Comparison of ENCODE assay signal across 8 cellular contexts in the genomic region with DNA sequence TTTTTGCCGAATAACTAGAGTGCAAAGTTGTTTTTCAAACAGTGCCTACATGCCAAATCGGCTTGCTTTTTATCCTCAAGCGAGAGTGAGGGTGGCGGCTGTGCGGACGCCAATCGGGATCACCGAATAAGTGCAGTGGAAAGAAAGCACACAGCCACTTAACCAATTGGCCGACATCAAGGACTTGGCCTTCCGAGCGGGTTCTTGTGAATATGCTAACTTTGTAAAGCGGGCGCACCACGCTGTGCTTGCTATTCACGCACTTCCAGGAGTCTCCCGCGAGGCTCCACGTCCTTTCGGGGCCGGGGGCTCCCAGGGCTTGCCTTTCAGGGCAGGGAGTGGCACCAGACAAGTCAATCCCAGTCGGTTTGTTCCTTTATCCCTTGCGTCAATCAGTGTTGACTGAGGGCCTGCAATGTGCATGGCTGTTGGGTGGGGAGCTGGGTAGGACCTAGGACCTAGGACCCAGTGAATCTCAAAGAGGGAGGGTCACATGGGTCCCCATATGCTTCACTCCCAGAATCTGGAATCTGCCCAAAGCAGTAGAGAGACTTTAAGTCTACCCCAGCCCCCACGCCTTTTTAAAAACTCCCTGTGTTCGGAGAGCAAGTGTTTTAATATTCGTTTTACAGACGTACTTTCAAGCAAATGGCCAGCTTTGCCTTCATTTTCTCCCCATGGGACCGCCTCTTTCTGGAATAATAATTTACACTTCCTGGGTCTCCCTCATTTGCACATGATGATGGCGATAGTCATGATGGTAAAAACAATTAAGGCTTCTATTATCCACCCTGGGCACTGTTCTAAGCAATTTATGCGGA. TPM values are rescaled to one million over a fixed set of nuclear protein-coding genes. Genes with fewer than 3 reads are reported as not detected.
A peak's percentile ranks its signal among the peaks of the same experiment; 100 is the strongest.
DNase-seq lines count a peak whose midpoint lies in the region; ATAC-seq and TF ChIP-seq lines count a peak whose summit lies in the region.

No MANE protein-coding gene starts in this region.

- ATAC-seq in upper lobe of right lung (peak; percentile 4), GM18870 (IDR thresholded peaks at IDR 0.05; ENCODE audit: unreplicated experiment) (no peak)

- no peak overlapping the region for H3K9ac ChIP-seq in BLaER1

- H3K4me1 ChIP-seq in BLaER1 (peaks cover 11% of the 10 kb centered on the region), upper lobe of right lung (peaks cover 18% of the 10 kb centered on the region)

- DNase-seq in Jurkat, Clone E6-1 (ENCODE audit: low read depth, low spot score): no peak
- DNase-seq in dorsolateral prefrontal cortex (peak in 3 of 10 donors; percentile 38 to 48 (median 39)), medulla oblongata (ENCODE audit: extremely low spot score) (peak; percentile 12), upper lobe of right lung (peak; percentile 70), Kasumi-1 (lab: John Stamatoyannopoulos, UW) (no peak), NCI-H2196 treated with DMSO at 0.1 percent for 48 hours (lab: John Stamatoyannopoulos, UW; ENCODE audit: unreplicated experiment) (no peak)

- intact Hi-C loops in dorsolateral prefrontal cortex (cut with DNase I) (loop anchor here in 1 of 2 donors (5.0 kb wide), 1 partner anchor 183 kb away; a partner anchor contains a TSS), upper lobe of right lung (cut with DNase I) (no loop called here)

- peak overlapping the region; percentile 99 for H3K4me2 ChIP-seq in BLaER1

- H3K27me3 ChIP-seq in BLaER1 (peaks cover 44% of the 10 kb centered on the region), dorsolateral prefrontal cortex (no peaks in the 10 kb centered on the region), upper lobe of right lung (no peaks in the 10 kb centered on the region)

- no peak overlapping the region for H3K27ac ChIP-seq in BLaER1
- peak overlapping the region in 57 of 59 donors; percentile 58 to 95 (median 86) for H3K27ac ChIP-seq in dorsolateral prefrontal cortex
- peak overlapping the region; percentile 89 for H3K27ac ChIP-seq in upper lobe of right lung

- H3K9me3 ChIP-seq in BLaER1: no peaks in the 10 kb centered on the region
- H3K9me3 ChIP-seq in upper lobe of right lung: no peaks in the 10 kb centered on the region

- H4K20me1 ChIP-seq in BLaER1: peaks cover 7% of the 10 kb centered on the region; the same call in 1 of the 2 replicates

- H3K4me3 ChIP-seq in BLaER1: peak overlapping the region; percentile 85
- H3K4me3 ChIP-seq in Jurkat, Clone E6-1 (ENCODE audit: low read length): peak overlapping the region; percentile 58
- peak overlapping the region; percentile 46 to 95 (median 80) for H3K4me3 ChIP-seq in dorsolateral prefrontal cortex
- peak overlapping the region; percentile 81 for H3K4me3 ChIP-seq in upper lobe of right lung

- no peak for TF ChIP-seq CTCF in dorsolateral prefrontal cortex (IDR thresholded peaks at IDR 0.05 in 54 of 56, conservative IDR thresholded peaks at IDR 0.05 in 2 of 56; ENCODE audit: low read depth in 1 of 56, partially characterized antibody in 56 of 56)
- no peak for TF ChIP-seq CTCF in upper lobe of right lung (IDR thresholded peaks at IDR 0.05)

- H3K36me3 ChIP-seq in BLaER1 (no peaks in the 10 kb centered on the region), upper lobe of right lung (no peaks in the 10 kb centered on the region)

RNA-seq across cellular contexts. Expression of a gene that starts 2.0 kb away (rescaled TPM):
- polyA plus RNA-seq in Jurkat, Clone E6-1 (2012; ENCODE audit: insufficient read depth, insufficient read length): 2.6 TPM
- total RNA-seq in dorsolateral prefrontal cortex (10 to 100 TPM in 13 of 120 experiments, 1 to 10 TPM in 107; 3.1 to 13.5 (median 7.1) TPM), upper lobe of right lung (2.8 TPM)

Comparison
In these comparisons a context has a peak if more than half of its experiments do, and no peak if none do; other contexts are left out.
1. DNase-seq: peak in medulla oblongata (single experiment) and upper lobe of right lung (single experiment); none in Jurkat, Clone E6-1 (single experiment), Kasumi-1 (0 of 2) and NCI-H2196 treated with DMSO at 0.1 percent for 48 hours (single experiment).
2. Peak in every context shown above with its lines, with median percentiles within 50 percentile points of each other: H3K4me3 ChIP-seq.